ENCODE assay signal across 14 cellular contexts in the genomic region with DNA sequence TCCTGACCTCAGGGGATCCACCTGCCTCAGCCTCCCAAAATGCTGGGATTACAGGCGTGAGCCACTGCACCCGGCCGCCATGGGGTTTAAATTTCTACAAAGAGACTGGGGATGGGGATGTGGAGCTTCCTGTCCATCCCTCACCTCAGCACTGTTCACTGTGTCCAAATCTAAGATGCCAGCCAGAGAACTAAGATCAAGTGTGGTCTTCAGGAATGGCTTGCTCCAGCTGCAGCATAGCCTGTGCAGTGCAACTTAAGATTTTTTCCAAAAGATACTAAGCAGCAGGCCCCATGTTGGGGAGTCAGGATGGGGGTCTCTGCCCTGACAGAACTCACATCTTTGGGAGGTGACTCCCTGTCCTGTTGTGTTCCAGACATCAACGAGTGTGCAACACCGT.
"Had no signal": no experiment of that assay in that cellular context is flagged by ENCODE, and none has a peak within 500 bp of the region (broad histone marks: within the 10 kb centered on the region; RNA-seq: fewer than 3 reads in every experiment).

No MANE protein-coding gene starts in this region.

- H3K9me3 Mint-ChIP-seq: endodermal cell had no signal

- H3K4me3 Mint-ChIP-seq: endodermal cell had no signal

- H3K27ac Mint-ChIP-seq: endodermal cell had no signal

- H3K4me1 Mint-ChIP-seq: endodermal cell had no signal

- ATAC-seq: body of pancreas, left ventricle myocardium superior had no signal

- DNase-seq: activated CD4-positive, alpha-beta T cell treated with anti-CD3 and anti-CD28 coated beads for 48 hours; activated CD8-positive, alpha-beta memory T cell treated with anti-CD3 and anti-CD28 coated beads, Interleukin-2, amount 50 U/mL, for 4 hours; amniotic stem cell; body of pancreas; central memory CD4-positive, alpha-beta T cell; dermis blood vessel endothelial cell; endodermal cell; left ventricle myocardium superior; mesendoderm; retina; stimulated activated CD4-positive, alpha-beta T cell treated with anti-CD3 and anti-CD28 coated beads, Interleukin-4, amount 100 ng/mL, for 4 hours; T1000; thyroid gland; WERI-Rb-1 had no signal
